In the genomic region with DNA sequence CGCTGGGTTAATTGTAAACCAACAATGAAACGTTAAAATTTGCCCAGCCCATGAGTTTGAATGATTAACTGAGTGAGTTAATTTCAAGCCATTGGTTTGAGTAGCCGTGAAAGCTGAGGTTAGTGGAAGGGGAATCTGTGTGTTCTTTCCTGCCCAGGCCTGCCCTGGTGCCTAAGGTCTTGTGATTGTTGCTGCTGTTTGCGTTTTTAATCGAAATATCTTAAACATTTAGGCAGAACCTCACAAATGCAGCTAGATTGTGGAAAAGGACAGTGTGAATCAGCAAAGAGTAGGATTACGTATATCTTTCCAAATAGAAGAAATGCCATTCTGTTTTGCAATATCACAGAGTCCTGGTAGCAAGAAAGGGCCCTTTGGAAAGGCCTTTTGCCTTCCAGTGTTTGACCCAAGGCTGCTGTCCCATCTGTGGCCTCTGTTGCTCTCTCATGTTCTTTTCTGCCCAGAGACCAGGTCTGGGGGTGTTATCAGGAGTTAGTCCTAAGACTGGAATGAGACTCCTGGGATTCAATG, we compare ENCODE assay signal across 9 cellular contexts.
DNase-seq lines count a peak whose midpoint lies in the region; ATAC-seq lines count a peak whose summit lies in the region.
"Had no signal": no experiment of that assay in that cellular context is flagged by ENCODE, and none has a peak within 500 bp of the region (broad histone marks: within the 10 kb centered on the region; RNA-seq: fewer than 3 reads in every experiment).

No MANE protein-coding gene starts in this region.

- peaks cover 52% of the 10 kb centered on the region for H3K36me3 ChIP-seq in KOPT-K1 (ENCODE audit: insufficient read depth, low read length)

- no peak for ATAC-seq in GM21360 (IDR thresholded peaks at IDR 0.05; ENCODE audit: unreplicated experiment)

- peak; percentile 16 for DNase-seq in NCI-H1694 (lab: John Stamatoyannopoulos, UW)
- no peak for DNase-seq in NCI-H1694 treated with DMSO at 0.1 percent for 48 hours (lab: John Stamatoyannopoulos, UW)
- DNase-seq in fibroblast of peridontal ligament (ENCODE audit: extremely low read depth), result peak; percentile 86
- peak; percentile 13 for DNase-seq in stromal cell of bone marrow (ENCODE audit: low read depth)
- no peak for DNase-seq in NCI-H1417 treated with DMSO at 0.1 percent for 48 hours (lab: John Stamatoyannopoulos, UW)
- DNase-seq in effector CD4-positive, alpha-beta T cell, result no peak
- DNase-seq: activated naive CD8-positive, alpha-beta T cell treated with anti-CD3 and anti-CD28 coated beads, Interleukin-2, amount 10 ng/mL, durations not matched to agents 7 days and 5 days had no signal

- H3K27ac ChIP-seq in KOPT-K1 (ENCODE audit: low read depth, low read length, poor library complexity, severe bottlenecking), result peak overlapping the region; percentile 72

- peaks cover 16% of the 10 kb centered on the region for H3K9me3 ChIP-seq in KOPT-K1 (ENCODE audit: insufficient read depth, low read length, poor library complexity, severe bottlenecking)

Comparison
In these comparisons a context has a peak if more than half of its experiments do, and no peak if none do; other contexts are left out.
1. DNase-seq: peak in NCI-H1694 (single experiment), fibroblast of peridontal ligament (single experiment) and stromal cell of bone marrow (single experiment); none in NCI-H1694 treated with DMSO at 0.1 percent for 48 hours (single experiment), NCI-H1417 treated with DMSO at 0.1 percent for 48 hours (single experiment) and effector CD4-positive, alpha-beta T cell (single experiment).